ENCODE assay signal across 1 cellular context in the genomic region with DNA sequence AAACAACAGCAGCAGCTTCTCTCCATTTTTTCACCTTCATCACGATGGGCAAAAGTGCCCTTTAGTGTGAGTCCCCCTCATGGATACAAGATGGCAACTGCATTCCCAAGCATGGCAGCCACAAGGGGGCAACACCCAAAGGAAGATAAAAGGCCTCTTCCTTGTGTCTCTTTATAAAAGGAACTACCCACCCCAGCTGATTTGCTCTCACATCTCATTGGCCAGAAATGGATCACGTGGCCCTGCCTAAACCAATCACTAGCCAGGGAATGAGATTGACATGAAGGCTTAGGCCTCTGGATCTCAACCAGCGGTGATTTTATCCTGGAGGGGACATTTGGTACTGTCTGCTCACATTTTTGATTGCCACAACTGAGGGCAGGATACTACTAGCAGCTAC.
TF ChIP-seq lines count a peak whose summit lies in the region.

No MANE protein-coding gene starts in this region.

TF ChIP-seq in HepG2, 621 proteins besides CTCF, POLR2A, EP300 and RAD21 (continued from another document and continues in another):
- TF ChIP-seq, protein P1, sequence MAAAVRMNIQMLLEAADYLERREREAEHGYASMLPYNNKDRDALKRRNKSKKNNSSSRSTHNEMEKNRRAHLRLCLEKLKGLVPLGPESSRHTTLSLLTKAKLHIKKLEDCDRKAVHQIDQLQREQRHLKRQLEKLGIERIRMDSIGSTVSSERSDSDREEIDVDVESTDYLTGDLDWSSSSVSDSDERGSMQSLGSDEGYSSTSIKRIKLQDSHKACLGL (CRISPR knock-in tag; IDR thresholded peaks at IDR 0.05), result no peak
- peak; percentile 97 for TF ChIP-seq ZMYM4 (CRISPR knock-in tag; IDR thresholded peaks at IDR 0.05)
- no peak for TF ChIP-seq ZNF660 (CRISPR knock-in tag; IDR thresholded peaks at IDR 0.05; ENCODE audit: borderline replicate concordance, low read depth)
- no peak for TF ChIP-seq JDP2 (CRISPR knock-in tag; IDR thresholded peaks at IDR 0.05; ENCODE audit: borderline replicate concordance)
- TF ChIP-seq GATAD2A (CRISPR knock-in tag; IDR thresholded peaks at IDR 0.05), result peak; percentile 39; the same call in 1 of the 2 replicates
- TF ChIP-seq POGZ (CRISPR knock-in tag; IDR thresholded peaks at IDR 0.05), result peak; percentile 63; the same call in 1 of the 2 replicates
- TF ChIP-seq, protein P2, sequence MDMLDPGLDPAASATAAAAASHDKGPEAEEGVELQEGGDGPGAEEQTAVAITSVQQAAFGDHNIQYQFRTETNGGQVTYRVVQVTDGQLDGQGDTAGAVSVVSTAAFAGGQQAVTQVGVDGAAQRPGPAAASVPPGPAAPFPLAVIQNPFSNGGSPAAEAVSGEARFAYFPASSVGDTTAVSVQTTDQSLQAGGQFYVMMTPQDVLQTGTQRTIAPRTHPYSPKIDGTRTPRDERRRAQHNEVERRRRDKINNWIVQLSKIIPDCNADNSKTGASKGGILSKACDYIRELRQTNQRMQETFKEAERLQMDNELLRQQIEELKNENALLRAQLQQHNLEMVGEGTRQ (IDR thresholded peaks at IDR 0.05; ENCODE audit: low read depth, low read length), result peak; percentile 93
- TF ChIP-seq, protein P2 (CRISPR knock-in tag; IDR thresholded peaks at IDR 0.05; ENCODE audit: borderline replicate concordance), result peak; percentile 95; the same call in 1 of the 2 replicates
- TF ChIP-seq ARNT (IDR thresholded peaks at IDR 0.05), result no peak
- TF ChIP-seq, protein P3, sequence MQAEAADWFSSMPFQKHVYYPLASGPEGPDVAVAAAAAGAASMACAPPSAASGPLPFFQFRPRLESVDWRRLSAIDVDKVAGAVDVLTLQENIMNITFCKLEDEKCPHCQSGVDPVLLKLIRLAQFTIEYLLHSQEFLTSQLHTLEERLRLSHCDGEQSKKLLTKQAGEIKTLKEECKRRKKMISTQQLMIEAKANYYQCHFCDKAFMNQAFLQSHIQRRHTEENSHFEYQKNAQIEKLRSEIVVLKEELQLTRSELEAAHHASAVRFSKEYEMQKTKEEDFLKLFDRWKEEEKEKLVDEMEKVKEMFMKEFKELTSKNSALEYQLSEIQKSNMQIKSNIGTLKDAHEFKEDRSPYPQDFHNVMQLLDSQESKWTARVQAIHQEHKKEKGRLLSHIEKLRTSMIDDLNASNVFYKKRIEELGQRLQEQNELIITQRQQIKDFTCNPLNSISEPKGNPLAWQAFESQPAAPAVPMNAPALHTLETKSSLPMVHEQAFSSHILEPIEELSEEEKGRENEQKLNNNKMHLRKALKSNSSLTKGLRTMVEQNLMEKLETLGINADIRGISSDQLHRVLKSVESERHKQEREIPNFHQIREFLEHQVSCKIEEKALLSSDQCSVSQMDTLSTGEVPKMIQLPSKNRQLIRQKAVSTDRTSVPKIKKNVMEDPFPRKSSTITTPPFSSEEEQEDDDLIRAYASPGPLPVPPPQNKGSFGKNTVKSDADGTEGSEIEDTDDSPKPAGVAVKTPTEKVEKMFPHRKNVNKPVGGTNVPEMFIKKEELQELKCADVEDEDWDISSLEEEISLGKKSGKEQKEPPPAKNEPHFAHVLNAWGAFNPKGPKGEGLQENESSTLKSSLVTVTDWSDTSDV (CRISPR knock-in tag; IDR thresholded peaks at IDR 0.05), result no peak
- TF ChIP-seq ZSCAN22 (CRISPR knock-in tag; IDR thresholded peaks at IDR 0.05), result no peak
- no peak for TF ChIP-seq THYN1 (CRISPR knock-in tag; IDR thresholded peaks at IDR 0.05; ENCODE audit: borderline replicate concordance, low read depth)
- TF ChIP-seq, protein P4, sequence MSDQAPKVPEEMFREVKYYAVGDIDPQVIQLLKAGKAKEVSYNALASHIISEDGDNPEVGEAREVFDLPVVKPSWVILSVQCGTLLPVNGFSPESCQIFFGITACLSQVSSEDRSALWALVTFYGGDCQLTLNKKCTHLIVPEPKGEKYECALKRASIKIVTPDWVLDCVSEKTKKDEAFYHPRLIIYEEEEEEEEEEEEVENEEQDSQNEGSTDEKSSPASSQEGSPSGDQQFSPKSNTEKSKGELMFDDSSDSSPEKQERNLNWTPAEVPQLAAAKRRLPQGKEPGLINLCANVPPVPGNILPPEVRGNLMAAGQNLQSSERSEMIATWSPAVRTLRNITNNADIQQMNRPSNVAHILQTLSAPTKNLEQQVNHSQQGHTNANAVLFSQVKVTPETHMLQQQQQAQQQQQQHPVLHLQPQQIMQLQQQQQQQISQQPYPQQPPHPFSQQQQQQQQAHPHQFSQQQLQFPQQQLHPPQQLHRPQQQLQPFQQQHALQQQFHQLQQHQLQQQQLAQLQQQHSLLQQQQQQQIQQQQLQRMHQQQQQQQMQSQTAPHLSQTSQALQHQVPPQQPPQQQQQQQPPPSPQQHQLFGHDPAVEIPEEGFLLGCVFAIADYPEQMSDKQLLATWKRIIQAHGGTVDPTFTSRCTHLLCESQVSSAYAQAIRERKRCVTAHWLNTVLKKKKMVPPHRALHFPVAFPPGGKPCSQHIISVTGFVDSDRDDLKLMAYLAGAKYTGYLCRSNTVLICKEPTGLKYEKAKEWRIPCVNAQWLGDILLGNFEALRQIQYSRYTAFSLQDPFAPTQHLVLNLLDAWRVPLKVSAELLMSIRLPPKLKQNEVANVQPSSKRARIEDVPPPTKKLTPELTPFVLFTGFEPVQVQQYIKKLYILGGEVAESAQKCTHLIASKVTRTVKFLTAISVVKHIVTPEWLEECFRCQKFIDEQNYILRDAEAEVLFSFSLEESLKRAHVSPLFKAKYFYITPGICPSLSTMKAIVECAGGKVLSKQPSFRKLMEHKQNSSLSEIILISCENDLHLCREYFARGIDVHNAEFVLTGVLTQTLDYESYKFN (CRISPR knock-in tag; conservative IDR thresholded peaks at IDR 0.05), result no peak
- TF ChIP-seq, protein P5, sequence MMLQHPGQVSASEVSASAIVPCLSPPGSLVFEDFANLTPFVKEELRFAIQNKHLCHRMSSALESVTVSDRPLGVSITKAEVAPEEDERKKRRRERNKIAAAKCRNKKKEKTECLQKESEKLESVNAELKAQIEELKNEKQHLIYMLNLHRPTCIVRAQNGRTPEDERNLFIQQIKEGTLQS (CRISPR knock-in tag; IDR thresholded peaks at IDR 0.05), result no peak
- TF ChIP-seq SNAI1 (CRISPR knock-in tag; IDR thresholded peaks at IDR 0.05; ENCODE audit: borderline replicate concordance), result no peak
- TF ChIP-seq CHD2 (IDR thresholded peaks at IDR 0.05; ENCODE audit: low read depth, low read length), result no peak
- TF ChIP-seq, protein P6, sequence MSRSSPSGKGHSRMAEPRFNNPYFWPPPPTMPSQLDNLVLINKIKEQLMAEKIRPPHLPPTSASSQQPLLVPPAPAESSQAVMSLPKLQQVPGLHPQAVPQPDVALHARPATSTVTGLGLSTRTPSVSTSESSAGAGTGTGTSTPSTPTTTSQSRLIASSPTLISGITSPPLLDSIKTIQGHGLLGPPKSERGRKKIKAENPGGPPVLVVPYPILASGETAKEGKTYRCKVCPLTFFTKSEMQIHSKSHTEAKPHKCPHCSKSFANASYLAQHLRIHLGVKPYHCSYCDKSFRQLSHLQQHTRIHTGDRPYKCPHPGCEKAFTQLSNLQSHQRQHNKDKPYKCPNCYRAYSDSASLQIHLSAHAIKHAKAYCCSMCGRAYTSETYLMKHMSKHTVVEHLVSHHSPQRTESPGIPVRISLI (CRISPR knock-in tag; IDR thresholded peaks at IDR 0.05; ENCODE audit: borderline replicate concordance), result no peak
- TF ChIP-seq, protein P7, sequence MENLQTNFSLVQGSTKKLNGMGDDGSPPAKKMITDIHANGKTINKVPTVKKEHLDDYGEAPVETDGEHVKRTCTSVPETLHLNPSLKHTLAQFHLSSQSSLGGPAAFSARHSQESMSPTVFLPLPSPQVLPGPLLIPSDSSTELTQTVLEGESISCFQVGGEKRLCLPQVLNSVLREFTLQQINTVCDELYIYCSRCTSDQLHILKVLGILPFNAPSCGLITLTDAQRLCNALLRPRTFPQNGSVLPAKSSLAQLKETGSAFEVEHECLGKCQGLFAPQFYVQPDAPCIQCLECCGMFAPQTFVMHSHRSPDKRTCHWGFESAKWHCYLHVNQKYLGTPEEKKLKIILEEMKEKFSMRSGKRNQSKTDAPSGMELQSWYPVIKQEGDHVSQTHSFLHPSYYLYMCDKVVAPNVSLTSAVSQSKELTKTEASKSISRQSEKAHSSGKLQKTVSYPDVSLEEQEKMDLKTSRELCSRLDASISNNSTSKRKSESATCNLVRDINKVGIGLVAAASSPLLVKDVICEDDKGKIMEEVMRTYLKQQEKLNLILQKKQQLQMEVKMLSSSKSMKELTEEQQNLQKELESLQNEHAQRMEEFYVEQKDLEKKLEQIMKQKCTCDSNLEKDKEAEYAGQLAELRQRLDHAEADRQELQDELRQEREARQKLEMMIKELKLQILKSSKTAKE (CRISPR knock-in tag; IDR thresholded peaks at IDR 0.05; ENCODE audit: borderline replicate concordance), result no peak
- no peak for TF ChIP-seq SP140L (CRISPR knock-in tag; IDR thresholded peaks at IDR 0.05; ENCODE audit: borderline replicate concordance)
- no peak for TF ChIP-seq ZBTB38 (CRISPR knock-in tag; IDR thresholded peaks at IDR 0.05)
- no peak for TF ChIP-seq ZNF329 (CRISPR knock-in tag; IDR thresholded peaks at IDR 0.05; ENCODE audit: low read depth)
- TF ChIP-seq, protein P8, sequence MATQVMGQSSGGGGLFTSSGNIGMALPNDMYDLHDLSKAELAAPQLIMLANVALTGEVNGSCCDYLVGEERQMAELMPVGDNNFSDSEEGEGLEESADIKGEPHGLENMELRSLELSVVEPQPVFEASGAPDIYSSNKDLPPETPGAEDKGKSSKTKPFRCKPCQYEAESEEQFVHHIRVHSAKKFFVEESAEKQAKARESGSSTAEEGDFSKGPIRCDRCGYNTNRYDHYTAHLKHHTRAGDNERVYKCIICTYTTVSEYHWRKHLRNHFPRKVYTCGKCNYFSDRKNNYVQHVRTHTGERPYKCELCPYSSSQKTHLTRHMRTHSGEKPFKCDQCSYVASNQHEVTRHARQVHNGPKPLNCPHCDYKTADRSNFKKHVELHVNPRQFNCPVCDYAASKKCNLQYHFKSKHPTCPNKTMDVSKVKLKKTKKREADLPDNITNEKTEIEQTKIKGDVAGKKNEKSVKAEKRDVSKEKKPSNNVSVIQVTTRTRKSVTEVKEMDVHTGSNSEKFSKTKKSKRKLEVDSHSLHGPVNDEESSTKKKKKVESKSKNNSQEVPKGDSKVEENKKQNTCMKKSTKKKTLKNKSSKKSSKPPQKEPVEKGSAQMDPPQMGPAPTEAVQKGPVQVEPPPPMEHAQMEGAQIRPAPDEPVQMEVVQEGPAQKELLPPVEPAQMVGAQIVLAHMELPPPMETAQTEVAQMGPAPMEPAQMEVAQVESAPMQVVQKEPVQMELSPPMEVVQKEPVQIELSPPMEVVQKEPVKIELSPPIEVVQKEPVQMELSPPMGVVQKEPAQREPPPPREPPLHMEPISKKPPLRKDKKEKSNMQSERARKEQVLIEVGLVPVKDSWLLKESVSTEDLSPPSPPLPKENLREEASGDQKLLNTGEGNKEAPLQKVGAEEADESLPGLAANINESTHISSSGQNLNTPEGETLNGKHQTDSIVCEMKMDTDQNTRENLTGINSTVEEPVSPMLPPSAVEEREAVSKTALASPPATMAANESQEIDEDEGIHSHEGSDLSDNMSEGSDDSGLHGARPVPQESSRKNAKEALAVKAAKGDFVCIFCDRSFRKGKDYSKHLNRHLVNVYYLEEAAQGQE (IDR thresholded peaks at IDR 0.05; ENCODE audit: borderline replicate concordance in 1 of 2, low read depth in 1 of 2, low read length in 2 of 2), result no peak
- TF ChIP-seq ZBTB7A (CRISPR knock-in tag; IDR thresholded peaks at IDR 0.05), result no peak
- TF ChIP-seq, protein P9, sequence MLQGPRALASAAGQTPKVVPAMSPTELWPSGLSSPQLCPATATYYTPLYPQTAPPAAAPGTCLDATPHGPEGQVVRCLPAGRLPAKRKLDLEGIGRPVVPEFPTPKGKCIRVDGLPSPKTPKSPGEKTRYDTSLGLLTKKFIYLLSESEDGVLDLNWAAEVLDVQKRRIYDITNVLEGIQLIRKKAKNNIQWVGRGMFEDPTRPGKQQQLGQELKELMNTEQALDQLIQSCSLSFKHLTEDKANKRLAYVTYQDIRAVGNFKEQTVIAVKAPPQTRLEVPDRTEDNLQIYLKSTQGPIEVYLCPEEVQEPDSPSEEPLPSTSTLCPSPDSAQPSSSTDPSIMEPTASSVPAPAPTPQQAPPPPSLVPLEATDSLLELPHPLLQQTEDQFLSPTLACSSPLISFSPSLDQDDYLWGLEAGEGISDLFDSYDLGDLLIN (CRISPR knock-in tag; IDR thresholded peaks at IDR 0.05; ENCODE audit: borderline replicate concordance), result no peak
- TF ChIP-seq, protein P10, sequence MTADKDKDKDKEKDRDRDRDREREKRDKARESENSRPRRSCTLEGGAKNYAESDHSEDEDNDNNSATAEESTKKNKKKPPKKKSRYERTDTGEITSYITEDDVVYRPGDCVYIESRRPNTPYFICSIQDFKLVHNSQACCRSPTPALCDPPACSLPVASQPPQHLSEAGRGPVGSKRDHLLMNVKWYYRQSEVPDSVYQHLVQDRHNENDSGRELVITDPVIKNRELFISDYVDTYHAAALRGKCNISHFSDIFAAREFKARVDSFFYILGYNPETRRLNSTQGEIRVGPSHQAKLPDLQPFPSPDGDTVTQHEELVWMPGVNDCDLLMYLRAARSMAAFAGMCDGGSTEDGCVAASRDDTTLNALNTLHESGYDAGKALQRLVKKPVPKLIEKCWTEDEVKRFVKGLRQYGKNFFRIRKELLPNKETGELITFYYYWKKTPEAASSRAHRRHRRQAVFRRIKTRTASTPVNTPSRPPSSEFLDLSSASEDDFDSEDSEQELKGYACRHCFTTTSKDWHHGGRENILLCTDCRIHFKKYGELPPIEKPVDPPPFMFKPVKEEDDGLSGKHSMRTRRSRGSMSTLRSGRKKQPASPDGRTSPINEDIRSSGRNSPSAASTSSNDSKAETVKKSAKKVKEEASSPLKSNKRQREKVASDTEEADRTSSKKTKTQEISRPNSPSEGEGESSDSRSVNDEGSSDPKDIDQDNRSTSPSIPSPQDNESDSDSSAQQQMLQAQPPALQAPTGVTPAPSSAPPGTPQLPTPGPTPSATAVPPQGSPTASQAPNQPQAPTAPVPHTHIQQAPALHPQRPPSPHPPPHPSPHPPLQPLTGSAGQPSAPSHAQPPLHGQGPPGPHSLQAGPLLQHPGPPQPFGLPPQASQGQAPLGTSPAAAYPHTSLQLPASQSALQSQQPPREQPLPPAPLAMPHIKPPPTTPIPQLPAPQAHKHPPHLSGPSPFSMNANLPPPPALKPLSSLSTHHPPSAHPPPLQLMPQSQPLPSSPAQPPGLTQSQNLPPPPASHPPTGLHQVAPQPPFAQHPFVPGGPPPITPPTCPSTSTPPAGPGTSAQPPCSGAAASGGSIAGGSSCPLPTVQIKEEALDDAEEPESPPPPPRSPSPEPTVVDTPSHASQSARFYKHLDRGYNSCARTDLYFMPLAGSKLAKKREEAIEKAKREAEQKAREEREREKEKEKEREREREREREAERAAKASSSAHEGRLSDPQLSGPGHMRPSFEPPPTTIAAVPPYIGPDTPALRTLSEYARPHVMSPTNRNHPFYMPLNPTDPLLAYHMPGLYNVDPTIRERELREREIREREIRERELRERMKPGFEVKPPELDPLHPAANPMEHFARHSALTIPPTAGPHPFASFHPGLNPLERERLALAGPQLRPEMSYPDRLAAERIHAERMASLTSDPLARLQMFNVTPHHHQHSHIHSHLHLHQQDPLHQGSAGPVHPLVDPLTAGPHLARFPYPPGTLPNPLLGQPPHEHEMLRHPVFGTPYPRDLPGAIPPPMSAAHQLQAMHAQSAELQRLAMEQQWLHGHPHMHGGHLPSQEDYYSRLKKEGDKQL (CRISPR knock-in tag; IDR thresholded peaks at IDR 0.05; ENCODE audit: low read depth), result no peak
- TF ChIP-seq SRY (CRISPR knock-in tag; IDR thresholded peaks at IDR 0.05), result no peak
